8 cellular contexts compared by ENCODE assay signal in genomic region chr1:48870596-48870995, GRCh38.
DNase-seq lines count a peak whose midpoint lies in the region; ATAC-seq and TF ChIP-seq lines count a peak whose summit lies in the region.

No MANE protein-coding gene starts in this region.

- DNase-seq in Caco-2 (peak in 1 of 2 experiments; percentile 10), NCI-H2171 treated with DMSO at 0.1 percent for 48 hours (lab: John Stamatoyannopoulos, UW) (peak; percentile 35), germinal center (ENCODE audit: low spot score) (peak; percentile 13), SKM-1 (lab: John Stamatoyannopoulos, UW; ENCODE audit: unreplicated experiment) (no peak), G401 (ENCODE audit: low spot score) (no peak), medulla oblongata (ENCODE audit: extremely low spot score) (no peak), H7 (no peak)

- no peaks in the 10 kb centered on the region for H3K36me3 Mint-ChIP-seq in Caco-2 (ENCODE audit: insufficient read depth, unreplicated experiment)

- H3K4me3 ChIP-seq in Caco-2 (ENCODE audit: low read depth, low read length) (no peak overlapping the region), H7 (ENCODE audit: insufficient read depth, low read depth, low read length) (no peak overlapping the region)

- H3K27ac Mint-ChIP-seq in Caco-2 (ENCODE audit: unreplicated experiment) = no peak overlapping the region

- H3K36me3 ChIP-seq in Caco-2 (ENCODE audit: control insufficient read depth, insufficient read depth, low read length) (no peaks in the 10 kb centered on the region), H7 (replicated peaks; ENCODE audit: control insufficient read depth, insufficient read depth, low read length) (no peaks in the 10 kb centered on the region)

- BruUV-seq in Caco-2 (replicated peaks; lab: Mats Ljungman, UMichigan) = no TSS peak

- H3K4me1 ChIP-seq in Caco-2 = no peaks in the 10 kb centered on the region

- no peaks in the 10 kb centered on the region for H3K4me1 Mint-ChIP-seq in Caco-2 (ENCODE audit: low read depth, unreplicated experiment)

- H3K4me3 Mint-ChIP-seq in Caco-2 (ENCODE audit: unreplicated experiment) = no peak overlapping the region

- in situ Hi-C loops in G401 (cut with HindIII; ENCODE audit: low sequenced_read_pairs) = no loop called here

- H3K27me3 Mint-ChIP-seq in Caco-2 (ENCODE audit: insufficient read depth, unreplicated experiment) = peaks cover 4% of the 10 kb centered on the region

- no peaks in the 10 kb centered on the region for H3K27me3 ChIP-seq in Caco-2 (replicated peaks; ENCODE audit: control insufficient read depth, insufficient read depth, low read length)
- no peaks in the 10 kb centered on the region; the same call in 1 of the 2 replicates for H3K27me3 ChIP-seq in H7 (ENCODE audit: control insufficient read depth, insufficient read depth, low read length)

- ATAC-seq in GM19372 (IDR thresholded peaks at IDR 0.05; ENCODE audit: low read depth, unreplicated experiment) = peak; percentile 70

- intact Hi-C loops in Caco-2 (cut with micrococcal nuclease; ENCODE audit: unreplicated experiment) = loop anchor here (1.0 kb wide), 1 partner anchor 298 kb away; no protein-coding TSS in a partner anchor

- POLR2A ChIA-PET in Caco-2 (lab: Charles Lee) = no interaction called here

- TF ChIP-seq CTCF in Caco-2 (IDR thresholded peaks at IDR 0.05; ENCODE audit: insufficient read depth in 1 of 2, low read depth in 1 of 2, low read length in 1 of 2, severe bottlenecking in 1 of 2, unreplicated experiment in 1 of 2) = peak; percentile 29 to 67

- H3K9me3 Mint-ChIP-seq in Caco-2 (ENCODE audit: unreplicated experiment) = no peaks in the 10 kb centered on the region

- CTCF ChIA-PET in Caco-2 (lab: Charles Lee) = interaction anchor here (1.0 to 1.3 kb wide), 3 partner anchors 53 to 298 kb away, joined by 4 to 5 read pairs (median 4); no protein-coding TSS in a partner anchor

- H3K9me3 ChIP-seq in Caco-2 = no peaks in the 10 kb centered on the region

Comparison
In these comparisons a context has a peak if more than half of its experiments do, and no peak if none do; other contexts are left out.
1. DNase-seq: peak in NCI-H2171 treated with DMSO at 0.1 percent for 48 hours (single experiment) and germinal center (single experiment); none in SKM-1 (single experiment), G401 (single experiment), medulla oblongata (single experiment) and H7 (single experiment).